1 cellular context compared by ENCODE assay signal in the genomic region with DNA sequence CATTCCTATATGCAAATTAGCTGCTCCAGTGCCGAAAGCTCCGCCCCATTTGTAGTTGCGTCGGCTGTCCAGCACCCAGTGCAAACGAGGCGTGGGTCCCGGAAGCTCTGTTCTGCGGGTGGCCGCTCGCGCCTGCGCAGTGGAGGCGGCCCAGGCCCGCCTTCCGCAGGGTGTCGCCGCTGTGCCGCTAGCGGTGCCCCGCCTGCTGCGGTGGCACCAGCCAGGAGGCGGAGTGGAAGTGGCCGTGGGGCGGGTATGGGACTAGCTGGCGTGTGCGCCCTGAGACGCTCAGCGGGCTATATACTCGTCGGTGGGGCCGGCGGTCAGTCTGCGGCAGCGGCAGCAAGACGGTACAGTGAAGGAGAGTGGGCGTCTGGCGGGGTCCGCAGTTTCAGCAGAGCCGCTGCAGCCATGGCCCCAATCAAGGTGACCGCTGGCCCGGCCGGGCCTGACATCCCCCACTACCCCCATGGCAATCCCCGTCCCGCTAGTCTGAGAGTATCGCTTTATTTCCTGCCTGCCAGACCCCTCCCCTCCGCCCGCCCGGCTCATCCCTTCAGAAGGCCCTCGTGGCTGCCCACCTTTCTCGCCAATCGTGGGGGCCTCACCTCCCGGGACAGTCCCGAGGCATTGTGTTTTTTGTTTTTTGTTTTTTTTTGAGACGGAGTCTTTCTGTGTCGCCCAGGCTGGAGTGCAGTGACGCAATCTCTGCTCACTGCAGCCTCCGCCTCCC.
TF ChIP-seq lines count a peak whose summit lies in the region.

TSS of gene PRDX5 (plus strand) at position 161 of the 733 bp plus-strand sequence. CDS start at position 256, 95 bp downstream.

TF ChIP-seq in HepG2, 621 proteins besides CTCF, POLR2A, EP300 and RAD21 (continued from another document and continues in another):
- TF ChIP-seq ZNF160 (CRISPR knock-in tag; IDR thresholded peaks at IDR 0.05) (no peak; the same call in 1 of the 2 replicates), SNAPC2 (CRISPR knock-in tag; IDR thresholded peaks at IDR 0.05) (peak; percentile 75; the same call in 1 of the 2 replicates), DBP (CRISPR knock-in tag; IDR thresholded peaks at IDR 0.05; ENCODE audit: not compliant biosample characterization) (no peak), MEIS2 (CRISPR knock-in tag; IDR thresholded peaks at IDR 0.05) (peak; percentile 72; the same call in 1 of the 2 replicates), MYC (CRISPR knock-in tag; IDR thresholded peaks at IDR 0.05; ENCODE audit: borderline replicate concordance) (peak; percentile 72; the same call in 1 of the 2 replicates), NR2F6 (IDR thresholded peaks at IDR 0.05) (no peak), NR2F6 (CRISPR knock-in tag; IDR thresholded peaks at IDR 0.05) (0 out of 2 replicates have a peak, but pooled peaks have one; percentile 9), ZFP91 (CRISPR knock-in tag; IDR thresholded peaks at IDR 0.05; ENCODE audit: borderline replicate concordance) (peak; percentile 65), ATF3 (CRISPR knock-in tag; IDR thresholded peaks at IDR 0.05) (peak; percentile 36; the same call in 1 of the 2 replicates), KDM1A (CRISPR knock-in tag; IDR thresholded peaks at IDR 0.05) (no peak), PAX8 (CRISPR knock-in tag; IDR thresholded peaks at IDR 0.05; ENCODE audit: borderline replicate concordance) (peak; percentile 94), ZSCAN31 (CRISPR knock-in tag; IDR thresholded peaks at IDR 0.05; ENCODE audit: low read depth) (peak; percentile 75; the same call in 1 of the 2 replicates), KMT2A (CRISPR knock-in tag; IDR thresholded peaks at IDR 0.05) (peak; percentile 69; the same call in 1 of the 2 replicates), KLF6 (CRISPR knock-in tag; IDR thresholded peaks at IDR 0.05) (no peak), ZSCAN12 (CRISPR knock-in tag; IDR thresholded peaks at IDR 0.05) (no peak), HNRNPLL (IDR thresholded peaks at IDR 0.05; ENCODE audit: low read depth, low read length, poor library complexity, severe bottlenecking) (peak; percentile 88), ZFP82 (CRISPR knock-in tag; IDR thresholded peaks at IDR 0.05; ENCODE audit: borderline replicate concordance) (no peak), MTF1 (CRISPR knock-in tag; IDR thresholded peaks at IDR 0.05) (peak; percentile 70; the same call in 1 of the 2 replicates), MAZ (IDR thresholded peaks at IDR 0.05; ENCODE audit: borderline replicate concordance, low read depth, low read length) (no peak), MAZ (CRISPR knock-in tag; IDR thresholded peaks at IDR 0.05; ENCODE audit: low read depth) (peak; percentile 64), MXD4 (CRISPR knock-in tag; IDR thresholded peaks at IDR 0.05) (0 out of 2 replicates have a peak, but pooled peaks have one; percentile 56), TFDP1 (CRISPR knock-in tag; IDR thresholded peaks at IDR 0.05; ENCODE audit: borderline replicate concordance) (peak; percentile 82; the same call in 1 of the 2 replicates), SMARCE1 (IDR thresholded peaks at IDR 0.05; ENCODE audit: borderline replicate concordance) (no peak), FOXM1 (CRISPR knock-in tag; IDR thresholded peaks at IDR 0.05) (0 out of 2 replicates have a peak, but pooled peaks have one; percentile 21), NKX3-1 (CRISPR knock-in tag; IDR thresholded peaks at IDR 0.05) (0 out of 2 replicates have a peak, but pooled peaks have one; percentile 24), ZNF781 (CRISPR knock-in tag; IDR thresholded peaks at IDR 0.05; ENCODE audit: borderline replicate concordance, not compliant biosample characterization) (no peak), ZNF660 (CRISPR knock-in tag; IDR thresholded peaks at IDR 0.05; ENCODE audit: borderline replicate concordance, low read depth) (peak; percentile 63; the same call in 1 of the 2 replicates), SRSF4 (IDR thresholded peaks at IDR 0.05; ENCODE audit: low read depth, low read length, poor library complexity, severe bottlenecking) (no peak), NAIF1 (CRISPR knock-in tag; IDR thresholded peaks at IDR 0.05; ENCODE audit: borderline replicate concordance) (0 out of 2 replicates have a peak, but pooled peaks have one; percentile 62)
- TF ChIP-seq, protein P1, sequence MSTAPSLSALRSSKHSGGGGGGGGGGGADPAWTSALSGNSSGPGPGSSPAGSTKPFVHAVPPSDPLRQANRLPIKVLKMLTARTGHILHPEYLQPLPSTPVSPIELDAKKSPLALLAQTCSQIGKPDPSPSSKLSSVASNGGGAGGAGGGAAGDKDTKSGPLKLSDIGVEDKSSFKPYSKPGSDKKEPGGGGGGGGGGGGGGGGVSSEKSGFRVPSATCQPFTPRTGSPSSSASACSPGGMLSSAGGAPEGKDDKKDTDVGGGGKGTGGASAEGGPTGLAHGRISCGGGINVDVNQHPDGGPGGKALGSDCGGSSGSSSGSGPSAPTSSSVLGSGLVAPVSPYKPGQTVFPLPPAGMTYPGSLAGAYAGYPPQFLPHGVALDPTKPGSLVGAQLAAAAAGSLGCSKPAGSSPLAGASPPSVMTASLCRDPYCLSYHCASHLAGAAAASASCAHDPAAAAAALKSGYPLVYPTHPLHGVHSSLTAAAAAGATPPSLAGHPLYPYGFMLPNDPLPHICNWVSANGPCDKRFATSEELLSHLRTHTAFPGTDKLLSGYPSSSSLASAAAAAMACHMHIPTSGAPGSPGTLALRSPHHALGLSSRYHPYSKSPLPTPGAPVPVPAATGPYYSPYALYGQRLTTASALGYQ (CRISPR knock-in tag; IDR thresholded peaks at IDR 0.05): 0 out of 2 replicates have a peak, but pooled peaks have one; percentile 43
- TF ChIP-seq, protein P2, sequence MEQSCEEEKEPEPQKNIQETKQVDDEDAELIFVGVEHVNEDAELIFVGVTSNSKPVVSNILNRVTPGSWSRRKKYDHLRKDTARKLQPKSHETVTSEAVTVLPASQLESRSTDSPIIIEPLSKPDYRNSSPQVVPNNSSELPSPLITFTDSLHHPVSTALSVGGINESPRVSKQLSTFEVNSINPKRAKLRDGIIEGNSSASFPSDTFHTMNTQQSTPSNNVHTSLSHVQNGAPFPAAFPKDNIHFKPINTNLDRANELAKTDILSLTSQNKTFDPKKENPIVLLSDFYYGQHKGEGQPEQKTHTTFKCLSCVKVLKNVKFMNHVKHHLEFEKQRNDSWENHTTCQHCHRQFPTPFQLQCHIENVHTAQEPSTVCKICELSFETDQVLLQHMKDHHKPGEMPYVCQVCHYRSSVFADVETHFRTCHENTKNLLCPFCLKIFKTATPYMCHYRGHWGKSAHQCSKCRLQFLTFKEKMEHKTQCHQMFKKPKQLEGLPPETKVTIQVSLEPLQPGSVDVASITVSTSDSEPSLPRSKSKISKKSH (CRISPR knock-in tag; IDR thresholded peaks at IDR 0.05; ENCODE audit: borderline replicate concordance): peak; percentile 56; the same call in 1 of the 2 replicates
- TF ChIP-seq, protein P3, sequence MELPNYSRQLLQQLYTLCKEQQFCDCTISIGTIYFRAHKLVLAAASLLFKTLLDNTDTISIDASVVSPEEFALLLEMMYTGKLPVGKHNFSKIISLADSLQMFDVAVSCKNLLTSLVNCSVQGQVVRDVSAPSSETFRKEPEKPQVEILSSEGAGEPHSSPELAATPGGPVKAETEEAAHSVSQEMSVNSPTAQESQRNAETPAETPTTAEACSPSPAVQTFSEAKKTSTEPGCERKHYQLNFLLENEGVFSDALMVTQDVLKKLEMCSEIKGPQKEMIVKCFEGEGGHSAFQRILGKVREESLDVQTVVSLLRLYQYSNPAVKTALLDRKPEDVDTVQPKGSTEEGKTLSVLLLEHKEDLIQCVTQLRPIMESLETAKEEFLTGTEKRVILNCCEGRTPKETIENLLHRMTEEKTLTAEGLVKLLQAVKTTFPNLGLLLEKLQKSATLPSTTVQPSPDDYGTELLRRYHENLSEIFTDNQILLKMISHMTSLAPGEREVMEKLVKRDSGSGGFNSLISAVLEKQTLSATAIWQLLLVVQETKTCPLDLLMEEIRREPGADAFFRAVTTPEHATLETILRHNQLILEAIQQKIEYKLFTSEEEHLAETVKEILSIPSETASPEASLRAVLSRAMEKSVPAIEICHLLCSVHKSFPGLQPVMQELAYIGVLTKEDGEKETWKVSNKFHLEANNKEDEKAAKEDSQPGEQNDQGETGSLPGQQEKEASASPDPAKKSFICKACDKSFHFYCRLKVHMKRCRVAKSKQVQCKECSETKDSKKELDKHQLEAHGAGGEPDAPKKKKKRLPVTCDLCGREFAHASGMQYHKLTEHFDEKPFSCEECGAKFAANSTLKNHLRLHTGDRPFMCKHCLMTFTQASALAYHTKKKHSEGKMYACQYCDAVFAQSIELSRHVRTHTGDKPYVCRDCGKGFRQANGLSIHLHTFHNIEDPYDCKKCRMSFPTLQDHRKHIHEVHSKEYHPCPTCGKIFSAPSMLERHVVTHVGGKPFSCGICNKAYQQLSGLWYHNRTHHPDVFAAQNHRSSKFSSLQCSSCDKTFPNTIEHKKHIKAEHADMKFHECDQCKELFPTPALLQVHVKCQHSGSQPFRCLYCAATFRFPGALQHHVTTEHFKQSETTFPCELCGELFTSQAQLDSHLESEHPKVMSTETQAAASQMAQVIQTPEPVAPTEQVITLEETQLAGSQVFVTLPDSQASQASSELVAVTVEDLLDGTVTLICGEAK (IDR thresholded peaks at IDR 0.05): no peak
- TF ChIP-seq, protein P3 (CRISPR knock-in tag; IDR thresholded peaks at IDR 0.05): 0 out of 2 replicates have a peak, but pooled peaks have one; percentile 11
- TF ChIP-seq, protein P4, sequence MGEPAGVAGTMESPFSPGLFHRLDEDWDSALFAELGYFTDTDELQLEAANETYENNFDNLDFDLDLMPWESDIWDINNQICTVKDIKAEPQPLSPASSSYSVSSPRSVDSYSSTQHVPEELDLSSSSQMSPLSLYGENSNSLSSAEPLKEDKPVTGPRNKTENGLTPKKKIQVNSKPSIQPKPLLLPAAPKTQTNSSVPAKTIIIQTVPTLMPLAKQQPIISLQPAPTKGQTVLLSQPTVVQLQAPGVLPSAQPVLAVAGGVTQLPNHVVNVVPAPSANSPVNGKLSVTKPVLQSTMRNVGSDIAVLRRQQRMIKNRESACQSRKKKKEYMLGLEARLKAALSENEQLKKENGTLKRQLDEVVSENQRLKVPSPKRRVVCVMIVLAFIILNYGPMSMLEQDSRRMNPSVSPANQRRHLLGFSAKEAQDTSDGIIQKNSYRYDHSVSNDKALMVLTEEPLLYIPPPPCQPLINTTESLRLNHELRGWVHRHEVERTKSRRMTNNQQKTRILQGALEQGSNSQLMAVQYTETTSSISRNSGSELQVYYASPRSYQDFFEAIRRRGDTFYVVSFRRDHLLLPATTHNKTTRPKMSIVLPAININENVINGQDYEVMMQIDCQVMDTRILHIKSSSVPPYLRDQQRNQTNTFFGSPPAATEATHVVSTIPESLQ (CRISPR knock-in tag; conservative IDR thresholded peaks at IDR 0.05): no peak
